Comparison of ENCODE assay signal across 24 cellular contexts in genomic region chr11:73347067-73347466, GRCh38. TPM values are rescaled to one million over a fixed set of nuclear protein-coding genes. Genes with fewer than 3 reads are reported as not detected.
DNase-seq lines count a peak whose midpoint lies in the region; ATAC-seq, FAIRE-seq and TF ChIP-seq lines count a peak whose summit lies in the region.
"Had no signal": no experiment of that assay in that cellular context is flagged by ENCODE, and none has a peak within 500 bp of the region (broad histone marks: within the 10 kb centered on the region; RNA-seq: fewer than 3 reads in every experiment).

No MANE protein-coding gene starts in this region.

- BruUV-seq in HepG2 (replicated peaks; lab: Mats Ljungman, UMichigan): no TSS peak

- no peak for FAIRE-seq in HepG2 (lab: Jason Lieb, UNC)
- FAIRE-seq: A549, GM12892, GM18507 had no signal

- H3K4me2 ChIP-seq in HepG2 (ENCODE audit: low read depth, low read length): no peak overlapping the region
- H3K4me2 ChIP-seq: A549, BLaER1 had no signal

- no peak overlapping the region for H3K9ac ChIP-seq in HepG2 (ENCODE audit: insufficient read depth, low read depth, low read length)
- no peak overlapping the region for H3K9ac ChIP-seq in endodermal cell (ENCODE audit: extremely low read depth, low read length, poor library complexity, severe bottlenecking)
- H3K9ac ChIP-seq: BLaER1 had no signal

- TF ChIP-seq EP300 in HepG2 (IDR thresholded peaks at IDR 0.05; ENCODE audit: low read depth in 2 of 2, low read length in 2 of 2) (no peak), HepG2 (CRISPR knock-in tag; IDR thresholded peaks at IDR 0.05; ENCODE audit: borderline replicate concordance) (no peak)

- no peak for TF ChIP-seq POLR2A in HepG2 (IDR thresholded peaks at IDR 0.05; ENCODE audit: insufficient read depth in 1 of 2, low read depth in 2 of 2, low read length in 2 of 2)
- TF ChIP-seq POLR2A in right lobe of liver (IDR thresholded peaks at IDR 0.05): no peak

- TF ChIP-seq RAD21 in HepG2 (CRISPR knock-in tag; IDR thresholded peaks at IDR 0.05): no peak

- H2AFZ ChIP-seq in HepG2 (ENCODE audit: low read length): no peak overlapping the region

- TF ChIP-seq CTCF in HepG2 (CRISPR knock-in tag; IDR thresholded peaks at IDR 0.05) (no peak), right lobe of liver (IDR thresholded peaks at IDR 0.05) (no peak), chondrocyte (IDR thresholded peaks at IDR 0.05) (no peak), endodermal cell (conservative IDR thresholded peaks at IDR 0.05) (no peak), upper lobe of right lung (IDR thresholded peaks at IDR 0.05) (no peak)

- H3K79me2 ChIP-seq in HepG2 (ENCODE audit: insufficient read depth, low read length): peaks cover 3% of the 10 kb centered on the region

- POLR2A ChIA-PET in HepG2 (lab: Yijun Ruan, JAX): no interaction called here

- H3K4me3 Mint-ChIP-seq in chondrocyte (ENCODE audit: unreplicated experiment) (no peak overlapping the region), endodermal cell (no peak overlapping the region)
- H3K4me3 Mint-ChIP-seq: CD4-positive, alpha-beta memory T cell; HFFc6 had no signal

- H3K27me3 ChIP-seq in HepG2 (ENCODE audit: control insufficient read depth in 1 of 2, insufficient read depth in 2 of 2, low read length in 2 of 2) (no peaks in the 10 kb centered on the region), right lobe of liver (no peaks in the 10 kb centered on the region), endodermal cell (ENCODE audit: control insufficient read depth, insufficient read depth, low read length, poor library complexity, severe bottlenecking) (peaks cover 4% of the 10 kb centered on the region), upper lobe of right lung (no peaks in the 10 kb centered on the region)
- H3K27me3 ChIP-seq: BLaER1, MG63 had no signal

- H3K27ac ChIP-seq in HepG2 (ENCODE audit: extremely low read length, insufficient read depth, low read length) (peak overlapping the region; percentile 37), right lobe of liver (no peak overlapping the region), endodermal cell (ENCODE audit: low read depth, low read length) (no peak overlapping the region), upper lobe of right lung (no peak overlapping the region)
- H3K27ac ChIP-seq: A549, BLaER1, HL-60 had no signal

- CTCF ChIA-PET in HepG2 (lab: Yijun Ruan, JAX; ENCODE audit: low intra/inter-chr PET ratio, low total read pairs): no interaction called here

- H3K36me3 ChIP-seq in HepG2 (replicated peaks in 1 of 2; ENCODE audit: control insufficient read depth in 1 of 2, insufficient read depth in 2 of 2, low read length in 2 of 2): peaks cover 10 to 23% of the 10 kb centered on the region in 2 experiments; a peak in 4 of 5 replicates
- no peaks in the 10 kb centered on the region for H3K36me3 ChIP-seq in right lobe of liver
- peaks cover 3% of the 10 kb centered on the region for H3K36me3 ChIP-seq in endodermal cell (ENCODE audit: control insufficient read depth, insufficient read depth, low read length)
- peaks cover 5% of the 10 kb centered on the region for H3K36me3 ChIP-seq in upper lobe of right lung

- ATAC-seq in HepG2: peak; percentile 63
- ATAC-seq in right lobe of liver: no peak
- no peak for ATAC-seq in upper lobe of right lung
- ATAC-seq: A549, SK-N-SH treated with all-trans-retinoic acid at 6 μM for 48 hours had no signal

- peak overlapping the region; percentile 59 for H3K27ac Mint-ChIP-seq in chondrocyte (ENCODE audit: unreplicated experiment)
- H3K27ac Mint-ChIP-seq in endodermal cell: no peak overlapping the region
- H3K27ac Mint-ChIP-seq: HFFc6 had no signal

- H3K4me1 Mint-ChIP-seq in chondrocyte (ENCODE audit: low read depth) (peaks cover 29% of the 10 kb centered on the region), endodermal cell (peaks cover 2% of the 10 kb centered on the region)

- H3K9me3 Mint-ChIP-seq in chondrocyte (ENCODE audit: low read depth) (no peaks in the 10 kb centered on the region), endodermal cell (no peaks in the 10 kb centered on the region)
- H3K9me3 Mint-ChIP-seq: HFFc6 had no signal

- no peak overlapping the region for H3K4me3 ChIP-seq in HepG2 (replicated peaks in 1 of 3; ENCODE audit: insufficient read depth in 1 of 3, low read depth in 2 of 3, low read length in 3 of 3)
- H3K4me3 ChIP-seq in right lobe of liver: no peak overlapping the region
- no peak overlapping the region for H3K4me3 ChIP-seq in endodermal cell (ENCODE audit: low read length)
- H3K4me3 ChIP-seq in upper lobe of right lung: no peak overlapping the region
- H3K4me3 ChIP-seq: A549, BLaER1, MG63 had no signal

- no peaks in the 10 kb centered on the region for H3K27me3 Mint-ChIP-seq in chondrocyte (ENCODE audit: low read depth)
- H3K27me3 Mint-ChIP-seq in endodermal cell (ENCODE audit: insufficient read depth): peaks cover 17% of the 10 kb centered on the region

- no peaks in the 10 kb centered on the region for H3K9me3 ChIP-seq in HepG2 (ENCODE audit: low read length)
- H3K9me3 ChIP-seq in right lobe of liver: no peaks in the 10 kb centered on the region
- H3K9me3 ChIP-seq in endodermal cell (ENCODE audit: control insufficient read depth, low read length): no peaks in the 10 kb centered on the region
- H3K9me3 ChIP-seq in upper lobe of right lung: no peaks in the 10 kb centered on the region
- H3K9me3 ChIP-seq: A549, BLaER1, MG63 had no signal

- intact Hi-C loops in HepG2 (cut with micrococcal nuclease; ENCODE audit: unreplicated experiment): no loop called here
- intact Hi-C loops in right lobe of liver (cut with DNase I): no loop called here
- intact Hi-C loops in upper lobe of right lung (cut with DNase I): loop anchor here (5.0 kb wide), 1 partner anchor 40 kb away; the partner anchor contains the start of gene ARHGEF17

- DNase-seq in HepG2 (ENCODE audit: low spot score) (peak; percentile 74), right lobe of liver (no peak), NCI-H345 treated with DMSO at 0.1 percent for 48 hours (lab: John Stamatoyannopoulos, UW; ENCODE audit: unreplicated experiment) (peak; percentile 61), chondrocyte (ENCODE audit: low spot score) (no peak), NCI-H526 treated with DMSO at 0.1 percent for 48 hours (lab: John Stamatoyannopoulos, UW) (no peak), endodermal cell (no peak), NAMALWA (ENCODE audit: low spot score) (no peak), upper lobe of right lung (no peak)
- DNase-seq: CD4-positive, alpha-beta memory T cell; HFFc6; IMR-90; Kasumi-1; MG63; NCI-H1105 treated with DMSO at 0.1 percent for 48 hours; NCI-H187; NCI-H510A treated with DMSO at 0.1 percent for 48 hours; SIG-M5; T-helper 1 cell had no signal

- H3K4me1 ChIP-seq in HepG2 (ENCODE audit: insufficient read depth, low read length) (peaks cover 33% of the 10 kb centered on the region), right lobe of liver (peaks cover 0 to 11% (median 0%) of the 10 kb centered on the region in 4 donors), endodermal cell (ENCODE audit: control insufficient read depth, insufficient read depth, low read length) (no peaks in the 10 kb centered on the region), upper lobe of right lung (peaks cover 4% of the 10 kb centered on the region)
- H3K4me1 ChIP-seq: A549 had no signal

- peaks cover 11% of the 10 kb centered on the region for H3K36me3 Mint-ChIP-seq in chondrocyte (ENCODE audit: low read depth)
- peaks cover 14% of the 10 kb centered on the region for H3K36me3 Mint-ChIP-seq in endodermal cell (ENCODE audit: low read depth)
- H3K36me3 Mint-ChIP-seq: CD4-positive, alpha-beta memory T cell had no signal

- 59% methylated on average over 8 of the region's 12 CpGs for WGBS in HepG2 (ENCODE audit: low lambda C conversion rate)
- 67% methylated on average over 3 of the region's 12 CpGs for WGBS in right lobe of liver (ENCODE audit: insufficient coverage, low coverage, low lambda C conversion rate, missing lambda C conversion rate)
- WGBS in endodermal cell (ENCODE audit: insufficient coverage in 1 of 2, insufficient read length in 1 of 2), 2 experiments: 86 to 90% methylated on average over 5 to 12 of the region's 12 CpGs

- in situ Hi-C loops in HepG2 (cut with HindIII; ENCODE audit: extremely low pct_ligation_motif_present, low pct_unique_long_range_greater_than_20kb): no loop called here

- H4K20me1 ChIP-seq in HepG2 (ENCODE audit: insufficient read depth, low read length): peaks cover 26% of the 10 kb centered on the region; the same call in 1 of the 2 replicates

RNA-seq across cellular contexts. Expression of gene RELT, which starts 29.1 kb away (rescaled TPM):
- 1.6 and 4.7 TPM in 2 replicates for total RNA-seq in HepG2 (2016; rRNA removed; fragmentation: Illumina TruSeq; extraction: Trizol)
- 2.8 and 3.4 TPM in 2 replicates for total RNA-seq in HepG2 (2016; cell fraction: cytosol; rRNA removed; fragmentation: Illumina TruSeq; extraction: Trizol; ENCODE audit: low read depth)
- total RNA-seq in HepG2 (2016; cell fraction: insoluble cytoplasmic fraction; rRNA removed; fragmentation: Illumina TruSeq; extraction: Trizol): 1.8 and 4.7 TPM in 2 replicates
- 4.0 and 4.2 TPM in 2 replicates for total RNA-seq in HepG2 (2016; cell fraction: membrane; rRNA removed; fragmentation: Illumina TruSeq; extraction: Trizol)
- 5.4 TPM in 2 replicates for total RNA-seq in HepG2 (2016; cell fraction: nucleus; rRNA removed; fragmentation: Illumina TruSeq; extraction: Trizol)
- polyA plus RNA-seq in HepG2 (2011; rRNA removed): 2.5 and 3.5 TPM in 2 replicates
- 2.1 and 3.1 TPM in 2 replicates for polyA plus RNA-seq in HepG2 (2011; cell fraction: cytosol; rRNA removed)
- polyA plus RNA-seq in HepG2 (2011; cell fraction: nucleus; rRNA removed): 12.5 and 18.1 TPM in 2 replicates
- polyA plus RNA-seq in HepG2 (2012): 1.0 and 2.7 TPM in 2 replicates
- polyA plus RNA-seq in HepG2 (2016; cell fraction: cytosol; fragmentation: Illumina TruSeq; extraction: Trizol; ENCODE audit: low read depth): 0.36 and 0.55 TPM in 2 replicates
- polyA plus RNA-seq in HepG2 (2016; cell fraction: insoluble cytoplasmic fraction; fragmentation: Illumina TruSeq; extraction: Trizol; ENCODE audit: low read depth): 1.4 TPM in 2 replicates
- polyA plus RNA-seq in HepG2 (2016; cell fraction: membrane; fragmentation: Illumina TruSeq; extraction: Trizol; ENCODE audit: low read depth): 0.68 and 0.80 TPM in 2 replicates
- polyA plus RNA-seq in HepG2 (2016; cell fraction: nucleus; fragmentation: Illumina TruSeq; extraction: Trizol; ENCODE audit: insufficient read depth, low read depth): 14.8 and 15.4 TPM in 2 replicates
- 7.0 and 19.1 TPM in 2 replicates for polyA minus RNA-seq in HepG2 (2011; rRNA and poly(A)+ RNA removed; ENCODE audit: low replicate concordance)
- 1.7 and 2.0 TPM in 2 replicates for polyA minus RNA-seq in HepG2 (2011; cell fraction: cytosol; rRNA and poly(A)+ RNA removed)
- polyA minus RNA-seq in HepG2 (2011; cell fraction: nucleus; rRNA and poly(A)+ RNA removed): 5.2 and 7.6 TPM in 2 replicates
- total RNA-seq in right lobe of liver: 1 to 10 TPM in 5 of 6 experiments, under 1 TPM in 1; 0.81 to 5.4 (median 1.6) TPM
- 3.5 to 4.5 TPM (median 3.5 TPM) in 3 replicates for total RNA-seq in chondrocyte
- total RNA-seq in endodermal cell: 1 to 10 TPM; 6.9 to 8.9 TPM
- polyA plus RNA-seq in endodermal cell (2013, experiment 1 of 2): 7.8 TPM
- polyA plus RNA-seq in endodermal cell (2013, experiment 2 of 2): 8.4 TPM
- total RNA-seq in upper lobe of right lung: 11.7 TPM

RNA-seq across cellular contexts. Expression of gene ARHGEF17, which starts 39.0 kb away (rescaled TPM):
- total RNA-seq in HepG2 (2016; rRNA removed; fragmentation: Illumina TruSeq; extraction: Trizol) (5.7 and 10.7 TPM in 2 replicates), right lobe of liver (1 to 10 TPM; 4.6 to 7.3 (median 5.4) TPM), chondrocyte (82.4 to 114 TPM (median 113 TPM) in 3 replicates), endodermal cell (10 to 100 TPM; 31.0 to 39.0 TPM), upper lobe of right lung (74.5 TPM)
- 4.6 and 5.1 TPM in 2 replicates for total RNA-seq in HepG2 (2016; cell fraction: cytosol; rRNA removed; fragmentation: Illumina TruSeq; extraction: Trizol; ENCODE audit: low read depth)
- total RNA-seq in HepG2 (2016; cell fraction: insoluble cytoplasmic fraction; rRNA removed; fragmentation: Illumina TruSeq; extraction: Trizol): 3.7 and 12.1 TPM in 2 replicates
- total RNA-seq in HepG2 (2016; cell fraction: membrane; rRNA removed; fragmentation: Illumina TruSeq; extraction: Trizol): 3.3 and 3.8 TPM in 2 replicates
- total RNA-seq in HepG2 (2016; cell fraction: nucleus; rRNA removed; fragmentation: Illumina TruSeq; extraction: Trizol): 20.3 and 20.6 TPM in 2 replicates
- 28.8 and 37.7 TPM in 2 replicates for polyA plus RNA-seq in HepG2 (2011; rRNA removed)
- 7.4 and 13.6 TPM in 2 replicates for polyA plus RNA-seq in HepG2 (2011; cell fraction: cytosol; rRNA removed)
- polyA plus RNA-seq in HepG2 (2011; cell fraction: nucleus; rRNA removed): 250 and 318 TPM in 2 replicates
- polyA plus RNA-seq in HepG2 (2012): 17.9 and 20.3 TPM in 2 replicates
- polyA plus RNA-seq in HepG2 (2016; cell fraction: cytosol; fragmentation: Illumina TruSeq; extraction: Trizol; ENCODE audit: low read depth): 0.35 and 0.64 TPM in 2 replicates
- polyA plus RNA-seq in HepG2 (2016; cell fraction: insoluble cytoplasmic fraction; fragmentation: Illumina TruSeq; extraction: Trizol; ENCODE audit: low read depth): 5.4 and 7.1 TPM in 2 replicates
- polyA plus RNA-seq in HepG2 (2016; cell fraction: membrane; fragmentation: Illumina TruSeq; extraction: Trizol; ENCODE audit: low read depth): 0.76 and 0.94 TPM in 2 replicates
- 83.1 and 89.4 TPM in 2 replicates for polyA plus RNA-seq in HepG2 (2016; cell fraction: nucleus; fragmentation: Illumina TruSeq; extraction: Trizol; ENCODE audit: insufficient read depth, low read depth)
- polyA minus RNA-seq in HepG2 (2011; rRNA and poly(A)+ RNA removed; ENCODE audit: low replicate concordance): 41.7 and 126 TPM in 2 replicates
- polyA minus RNA-seq in HepG2 (2011; cell fraction: cytosol; rRNA and poly(A)+ RNA removed): 13.5 and 20.6 TPM in 2 replicates
- polyA minus RNA-seq in HepG2 (2011; cell fraction: nucleus; rRNA and poly(A)+ RNA removed): 85.9 and 99.9 TPM in 2 replicates
- 52.4 TPM for polyA plus RNA-seq in endodermal cell (2013, experiment 1 of 2)
- polyA plus RNA-seq in endodermal cell (2013, experiment 2 of 2): 45.3 TPM
- polyA plus RNA-seq: CD4-positive, alpha-beta memory T cell had no signal

Comparison
In these comparisons a context has a peak if more than half of its experiments do, and no peak if none do; other contexts are left out.
1. DNase-seq: peak in HepG2 (single experiment) and NCI-H345 treated with DMSO at 0.1 percent for 48 hours (single experiment); none in right lobe of liver (0 of 3), chondrocyte (single experiment), NCI-H526 treated with DMSO at 0.1 percent for 48 hours (single experiment), endodermal cell (single experiment), NAMALWA (single experiment) and upper lobe of right lung (single experiment).